In the genomic region with DNA sequence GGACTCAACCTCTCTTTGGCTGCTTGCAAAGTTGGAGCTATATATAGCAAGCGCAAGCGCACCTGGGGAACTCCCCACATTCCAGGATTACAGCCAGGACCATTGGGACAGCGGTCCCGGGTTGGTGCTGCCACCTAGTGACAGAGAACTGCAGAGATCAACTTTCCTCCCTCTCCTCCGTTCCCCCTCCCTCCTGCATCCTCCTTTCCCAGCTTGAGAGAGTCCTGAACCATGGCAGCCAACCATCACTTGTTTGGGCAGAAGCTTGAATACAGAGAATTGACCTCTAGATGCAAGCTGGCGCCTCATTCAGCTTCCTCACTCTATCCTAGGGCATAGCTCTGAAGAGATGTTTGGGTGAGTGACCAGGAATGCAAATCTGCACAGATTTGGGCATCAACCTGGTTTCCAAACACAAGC, we compare ENCODE assay signal across 8 cellular contexts. TPM values are rescaled to one million over a fixed set of nuclear protein-coding genes. Genes with fewer than 3 reads are reported as not detected.
DNase-seq lines count a peak whose midpoint lies in the region; ATAC-seq and TF ChIP-seq lines count a peak whose summit lies in the region.

No MANE protein-coding gene starts in this region.

- no peaks in the 10 kb centered on the region for H3K27me3 ChIP-seq in mammary epithelial cell (ENCODE audit: insufficient read depth, low read length)

- H3K9me3 ChIP-seq in mammary epithelial cell (replicated peaks; ENCODE audit: insufficient read depth, low read length), result no peaks in the 10 kb centered on the region

- in situ Hi-C loops in GM13977 (cut with MboI; ENCODE audit: low pct_unique_long_range_greater_than_20kb, low sequenced_read_pairs, unreplicated experiment), result loop anchor here (5.0 kb wide), 1 partner anchor 254 kb away; no protein-coding TSS in a partner anchor
- in situ Hi-C loops in mammary epithelial cell (cut with MboI; ENCODE audit: low sequenced_read_pairs in 2 of 2), result loop anchor here (5.0 to 10.0 kb wide), 4 partner anchors 74 to 426 kb away; no protein-coding TSS in a partner anchor

- no peak overlapping the region for H3K4me2 ChIP-seq in mammary epithelial cell (ENCODE audit: insufficient read depth, low read depth, low read length)

- dilution Hi-C loops in mammary epithelial cell (cut with HindIII; ENCODE audit: low sequenced_read_pairs), result loop anchor here (5.0 kb wide), 2 partner anchors 259 to 434 kb away; partner anchors contain the start of gene NEK9

- no peak overlapping the region for H3K9ac ChIP-seq in mammary epithelial cell (ENCODE audit: insufficient read depth, low read length)

- BruUV-seq in mammary epithelial cell (replicated peaks; lab: Mats Ljungman, UMichigan), result no TSS peak

- intact Hi-C loops in mammary epithelial cell (cut with micrococcal nuclease), result loop anchor here (1.0 to 5.0 kb wide), 4 partner anchors 43 to 429 kb away; no protein-coding TSS in a partner anchor

- H2AFZ ChIP-seq in mammary epithelial cell (ENCODE audit: low read depth, low read length), result no peak overlapping the region

- DNase-seq in AG09319 (ENCODE audit: extremely low read depth, low read depth) (no peak), GM13977 (ENCODE audit: low spot score) (no peak), NCI-H1105 treated with DMSO at 0.1 percent for 48 hours (lab: John Stamatoyannopoulos, UW) (peak; percentile 81), SW 1271 (lab: John Stamatoyannopoulos, UW) (peak; percentile 48 to 73), mammary epithelial cell (peak; percentile 86), iPS-NIHi7 (ENCODE audit: extremely low spot score) (peak; percentile 97)
- DNase-seq in stimulated activated CD4-positive, alpha-beta T cell treated with anti-CD3 and anti-CD28 coated beads, Interleukin-1b, Interleukin-23, amount 100 ng/mL, for 48 hours, result peak; percentile 29

- H4K20me1 ChIP-seq in mammary epithelial cell (ENCODE audit: insufficient read depth, low read length), result no peaks in the 10 kb centered on the region

- H3K27ac ChIP-seq in mammary epithelial cell (ENCODE audit: insufficient read depth, low read depth, low read length), result no peak overlapping the region

- TF ChIP-seq CTCF in AG09319 (IDR thresholded peaks at IDR 0.05; ENCODE audit: low read depth, low read length), result peak; percentile 86
- peak; percentile 81 for TF ChIP-seq CTCF in GM13977 (IDR thresholded peaks at IDR 0.05; ENCODE audit: extremely low read depth, insufficient read depth, missing control alignments)
- TF ChIP-seq CTCF in mammary epithelial cell (conservative IDR thresholded peaks at IDR 0.05 in 1 of 2, IDR thresholded peaks at IDR 0.05 in 1 of 2; ENCODE audit: extremely low read depth in 1 of 2, insufficient read depth in 1 of 2, low read depth in 1 of 2, low read length in 2 of 2), result peak; percentile 91 to 97

- no peaks in the 10 kb centered on the region for H3K79me2 ChIP-seq in mammary epithelial cell (ENCODE audit: insufficient read depth, low read length)

- H3K4me1 ChIP-seq in mammary epithelial cell (ENCODE audit: insufficient read depth, low read length), result peaks cover 16% of the 10 kb centered on the region

- WGBS in mammary epithelial cell (ENCODE audit: low coverage, missing lambda C conversion rate), result 3% methylated on average over 6 of the region's 6 CpGs

- CTCF ChIA-PET in mammary epithelial cell (lab: Charles Lee; ENCODE audit: low non-redundant PET), result interaction anchor here (0.6 to 1.2 kb wide), 10 partner anchors 46 to 1146 kb away, joined by 3 to 9 read pairs (median 4); partner anchors contain the start of genes ERG28, NEK9 and TTLL5

- H3K36me3 ChIP-seq in mammary epithelial cell (ENCODE audit: insufficient read depth, low read length), result no peaks in the 10 kb centered on the region

- no peak for ATAC-seq in GM18907 (IDR thresholded peaks at IDR 0.05; ENCODE audit: unreplicated experiment)

- H3K4me3 ChIP-seq in mammary epithelial cell (replicated peaks in 1 of 3; ENCODE audit: insufficient read depth in 1 of 3, low read depth in 2 of 3, low read length in 3 of 3), result no peak overlapping the region

RNA-seq across cellular contexts. Expression of gene FLVCR2, which starts 17.4 kb away (rescaled TPM):
- 1 to 10 TPM; 2.8 TPM for total RNA-seq in mammary epithelial cell
- 0.37 TPM for polyA plus RNA-seq in mammary epithelial cell
- polyA minus RNA-seq in mammary epithelial cell, result 5.5 TPM

RNA-seq across cellular contexts. Expression of gene BATF, which starts 38.8 kb away (rescaled TPM):
- total RNA-seq in mammary epithelial cell, result not detected
- polyA plus RNA-seq in mammary epithelial cell, result not detected
- not detected for polyA minus RNA-seq in mammary epithelial cell

Comparison
In these comparisons a context has a peak if more than half of its experiments do, and no peak if none do; other contexts are left out.
1. DNase-seq: peak in NCI-H1105 treated with DMSO at 0.1 percent for 48 hours (single experiment), SW 1271 (2 of 2), mammary epithelial cell (single experiment), iPS-NIHi7 (single experiment) and stimulated activated CD4-positive, alpha-beta T cell treated with anti-CD3 and anti-CD28 coated beads, Interleukin-1b, Interleukin-23, amount 100 ng/mL, for 48 hours (single experiment); none in AG09319 (single experiment) and GM13977 (single experiment).
2. Peak in every context shown above with its lines, with median percentiles within 50 percentile points of each other: CTCF ChIP-seq.